Comparison of ENCODE assay signal across 1 cellular context in genomic region chr17:57875109-57876022, GRCh38.
TF ChIP-seq lines count a peak whose summit lies in the region.

No MANE protein-coding gene starts in this region.

TF ChIP-seq in HepG2, 621 proteins besides CTCF, POLR2A, EP300 and RAD21 (continued from another document and continues in another):
- TF ChIP-seq STAT6 (CRISPR knock-in tag; IDR thresholded peaks at IDR 0.05; ENCODE audit: borderline replicate concordance) = no peak
- TF ChIP-seq ZBTB34 (CRISPR knock-in tag; IDR thresholded peaks at IDR 0.05) = peak; percentile 73
- no peak for TF ChIP-seq SOX6 (IDR thresholded peaks at IDR 0.05)
- peak; percentile 55; the same call in 1 of the 2 replicates for TF ChIP-seq SOX6 (CRISPR knock-in tag; IDR thresholded peaks at IDR 0.05)
- peak; percentile 45; the same call in 1 of the 2 replicates for TF ChIP-seq ZNF710 (CRISPR knock-in tag; IDR thresholded peaks at IDR 0.05; ENCODE audit: borderline replicate concordance)
- peak; percentile 68 for TF ChIP-seq ARID3A (IDR thresholded peaks at IDR 0.05; ENCODE audit: low read depth, low read length)
- TF ChIP-seq ZNF276 (CRISPR knock-in tag; IDR thresholded peaks at IDR 0.05; ENCODE audit: low read depth) = peak; percentile 42; the same call in 1 of the 2 replicates
- TF ChIP-seq KAT8 (CRISPR knock-in tag; IDR thresholded peaks at IDR 0.05) = peak; percentile 64
- TF ChIP-seq NRL (CRISPR knock-in tag; IDR thresholded peaks at IDR 0.05; ENCODE audit: borderline replicate concordance) = 0 out of 2 replicates have a peak, but pooled peaks have one; percentile 57
- no peak for TF ChIP-seq PBX3 (CRISPR knock-in tag; IDR thresholded peaks at IDR 0.05; ENCODE audit: borderline replicate concordance)
- TF ChIP-seq ATF4 (CRISPR knock-in tag; IDR thresholded peaks at IDR 0.05) = no peak
- no peak for TF ChIP-seq ZNF75D (CRISPR knock-in tag; IDR thresholded peaks at IDR 0.05; ENCODE audit: borderline replicate concordance)
- peak; percentile 57; the same call in 1 of the 2 replicates for TF ChIP-seq ZFX (CRISPR knock-in tag; IDR thresholded peaks at IDR 0.05; ENCODE audit: low read depth)
- peak; percentile 53; the same call in 1 of the 2 replicates for TF ChIP-seq RXRA (CRISPR knock-in tag; IDR thresholded peaks at IDR 0.05)
- peak; percentile 43; the same call in 1 of the 2 replicates for TF ChIP-seq RARA (CRISPR knock-in tag; IDR thresholded peaks at IDR 0.05)
- TF ChIP-seq ZNF282 (IDR thresholded peaks at IDR 0.05; ENCODE audit: partially characterized antibody) = no peak
- TF ChIP-seq RBM39 (IDR thresholded peaks at IDR 0.05; ENCODE audit: low read depth, low read length, poor library complexity, severe bottlenecking) = peak; percentile 31
- TF ChIP-seq MAX (IDR thresholded peaks at IDR 0.05) = no peak
- peak; percentile 57 for TF ChIP-seq IKZF4 (CRISPR knock-in tag; IDR thresholded peaks at IDR 0.05; ENCODE audit: borderline replicate concordance, low read depth, not compliant biosample characterization)
- TF ChIP-seq ZNF619 (CRISPR knock-in tag; IDR thresholded peaks at IDR 0.05) = peak; percentile 19; the same call in 1 of the 2 replicates
- TF ChIP-seq ZNF543 (CRISPR knock-in tag; IDR thresholded peaks at IDR 0.05) = 0 out of 2 replicates have a peak, but pooled peaks have one; percentile 44
- no peak for TF ChIP-seq ZNF713 (CRISPR knock-in tag; IDR thresholded peaks at IDR 0.05)
- 0 out of 2 replicates have a peak, but pooled peaks have one; percentile 28 for TF ChIP-seq THAP11 (CRISPR knock-in tag; IDR thresholded peaks at IDR 0.05)
- TF ChIP-seq IRF2 (CRISPR knock-in tag; IDR thresholded peaks at IDR 0.05) = peak; percentile 65; the same call in 1 of the 2 replicates
- TF ChIP-seq ZNF761 (CRISPR knock-in tag; conservative IDR thresholded peaks at IDR 0.05) = 0 out of 2 replicates have a peak, but pooled peaks have one; percentile 59
- TF ChIP-seq HDAC1 (CRISPR knock-in tag; IDR thresholded peaks at IDR 0.05) = peak; percentile 52; the same call in 1 of the 2 replicates
- TF ChIP-seq HNF1B (CRISPR knock-in tag; IDR thresholded peaks at IDR 0.05) = peak; percentile 69; the same call in 1 of the 2 replicates
- TF ChIP-seq ZMYM3 (CRISPR knock-in tag; IDR thresholded peaks at IDR 0.05) = 0 out of 2 replicates have a peak, but pooled peaks have one; percentile 21
- TF ChIP-seq KDM4B (CRISPR knock-in tag; IDR thresholded peaks at IDR 0.05) = 0 out of 2 replicates have a peak, but pooled peaks have one; percentile 33
- peak; percentile 58; the same call in 1 of the 2 replicates for TF ChIP-seq HMGXB3 (CRISPR knock-in tag; IDR thresholded peaks at IDR 0.05; ENCODE audit: borderline replicate concordance)
- no peak for TF ChIP-seq ZNF354B (CRISPR knock-in tag; IDR thresholded peaks at IDR 0.05)
- TF ChIP-seq HOMEZ (CRISPR knock-in tag; IDR thresholded peaks at IDR 0.05; ENCODE audit: low read depth) = 0 out of 2 replicates have a peak, but pooled peaks have one; percentile 32
- TF ChIP-seq PCBP2 (optimal IDR thresholded peaks at IDR 0.05; ENCODE audit: low read depth, low read length, poor library complexity, severe bottlenecking) = peak; percentile 39
- TF ChIP-seq ISL2 (CRISPR knock-in tag; IDR thresholded peaks at IDR 0.05) = 0 out of 2 replicates have a peak, but pooled peaks have one; percentile 18
- no peak for TF ChIP-seq ZFP62 (CRISPR knock-in tag; IDR thresholded peaks at IDR 0.05)
